ENCODE assay signal across 36 cellular contexts in genomic region chr18:27033722-27034121, GRCh38.
"Had no signal": no experiment of that assay in that cellular context is flagged by ENCODE, and none has a peak within 500 bp of the region (broad histone marks: within the 10 kb centered on the region; RNA-seq: fewer than 3 reads in every experiment).

No MANE protein-coding gene starts in this region.

- H3K27me3 ChIP-seq: adrenal gland, body of pancreas, brain microvascular endothelial cell, breast epithelium had no signal

- H3K27me3 Mint-ChIP-seq: activated B cell treated with CpG ODN at 0.5 μM for 24 hours; activated CD4-positive, alpha-beta memory T cell treated with anti-CD3 and anti-CD28 coated beads for 36 hours; activated CD4-positive, alpha-beta T cell treated with anti-CD3 and anti-CD28 coated beads, Interleukin-2, amount 10 ng/mL, durations not matched to agents 24 days and 14 days; activated CD8-positive, alpha-beta T cell treated with anti-CD3 and anti-CD28 coated beads for 36 hours; activated naive CD8-positive, alpha-beta T cell treated with anti-CD3 and anti-CD28 coated beads for 36 hours; activated T-helper 17 cell treated with anti-CD3 and anti-CD28 coated beads, Interleukin-2, amount 50 U/mL, for 72 hours; central memory CD8-positive, alpha-beta T cell had no signal

- ATAC-seq: activated CD8-positive, alpha-beta T cell treated with anti-CD3 and anti-CD28 coated beads for 36 hours; activated naive CD4-positive, alpha-beta T cell treated with anti-CD3 and anti-CD28 coated beads, Interleukin-2, amount 50 U/mL, for 72 hours; activated T-cell treated with anti-CD3 and anti-CD28 coated beads, Interleukin-2, amount 50 U/mL, for 4 hours; activated T-cell treated with anti-CD3 and anti-CD28 coated beads, Interleukin-2, amount 50 U/mL, for 72 hours; activated T-helper 17 cell treated with anti-CD3 and anti-CD28 coated beads, Interleukin-2, amount 50 U/mL, for 72 hours; body of pancreas had no signal

- H3K9me3 Mint-ChIP-seq: activated B cell treated with CpG ODN at 0.5 μM for 24 hours; activated CD4-positive, alpha-beta memory T cell treated with anti-CD3 and anti-CD28 coated beads for 36 hours; activated CD4-positive, alpha-beta T cell treated with anti-CD3 and anti-CD28 coated beads, Interleukin-2, amount 10 ng/mL, durations not matched to agents 24 days and 14 days; activated naive CD4-positive, alpha-beta T cell treated with anti-CD3 and anti-CD28 coated beads for 36 hours; activated naive CD8-positive, alpha-beta T cell treated with anti-CD3 and anti-CD28 coated beads for 36 hours; T-helper 1 cell treated with Interleukin-12 subunit alpha and Interleukin-12 subunit beta and Interleukin-4 antibody, amounts not matched to agents 30 μg/mL and 1 μg/mL, for 36 hours; T-helper 2 cell treated with Interferon-gamma antibody and Interleukin-4, amounts not matched to agents 5 μg/mL and 100 μg/mL, for 36 hours had no signal

- H3K9me3 ChIP-seq: adrenal gland, body of pancreas, breast epithelium had no signal

- H3K27ac Mint-ChIP-seq: activated B cell treated with CpG ODN at 0.5 μM for 24 hours; activated CD4-positive, alpha-beta memory T cell treated with anti-CD3 and anti-CD28 coated beads for 36 hours; activated CD4-positive, alpha-beta T cell treated with anti-CD3 and anti-CD28 coated beads, Interleukin-2, amount 10 ng/mL, durations not matched to agents 24 days and 14 days; activated CD8-positive, alpha-beta T cell treated with anti-CD3 and anti-CD28 coated beads for 36 hours; activated naive CD4-positive, alpha-beta T cell treated with anti-CD3 and anti-CD28 coated beads for 36 hours; activated naive CD4-positive, alpha-beta T cell treated with anti-CD3 and anti-CD28 coated beads, Interleukin-2, amount 50 U/mL, for 72 hours; activated naive CD8-positive, alpha-beta T cell treated with anti-CD3 and anti-CD28 coated beads for 36 hours; activated T-cell treated with anti-CD3 and anti-CD28 coated beads, Interleukin-2, amount 50 U/mL, for 72 hours; activated T-helper 1 cell treated with anti-CD3 and anti-CD28 coated beads, Interleukin-12 subunit alpha, Interleukin-12 subunit beta, Interleukin-2, Interleukin-4 antibody, amounts not matched to agents 30 ng/mL and 10 ng/mL and 1 ng/mL, durations not matched to agents 14 hours and 24 hours and 36 hours; activated T-helper 17 cell treated with anti-CD3 and anti-CD28 coated beads, Interleukin-2, amount 50 U/mL, for 72 hours; T-helper 1 cell treated with Interleukin-12 subunit alpha and Interleukin-12 subunit beta and Interleukin-4 antibody, amounts not matched to agents 30 μg/mL and 1 μg/mL, for 36 hours; T-helper 2 cell treated with Interferon-gamma antibody and Interleukin-4, amounts not matched to agents 5 μg/mL and 100 μg/mL, for 36 hours had no signal

- H3K4me3 ChIP-seq: adrenal gland, body of pancreas, breast epithelium had no signal

- DNase-seq: activated B cell treated with CpG ODN at 0.5 μM for 24 hours; activated CD4-positive, alpha-beta memory T cell treated with anti-CD3 and anti-CD28 coated beads for 36 hours; activated CD4-positive, alpha-beta T cell treated with anti-CD3 and anti-CD28 coated beads for 4 hours; activated CD4-positive, alpha-beta T cell treated with anti-CD3 and anti-CD28 coated beads, Interleukin-2, amount 10 ng/mL, durations not matched to agents 24 days and 14 days; activated CD4-positive, alpha-beta T cell treated with anti-CD3 and anti-CD28 coated beads, Interleukin-2, amount 50 U/mL, for 1 hour; activated CD4-positive, alpha-beta T cell treated with anti-CD3 and anti-CD28 coated beads, Interleukin-2, amount 50 U/mL, for 4 hours; activated CD4-positive, CD25-positive, alpha-beta regulatory T cell treated with anti-CD3 and anti-CD28 coated beads, Interleukin-2, amount 50 U/mL, for 72 hours; activated CD8-positive, alpha-beta memory T cell treated with anti-CD3 and anti-CD28 coated beads, Interleukin-2, amount 50 U/mL, for 4 hours; activated CD8-positive, alpha-beta T cell treated with anti-CD3 and anti-CD28 coated beads for 36 hours; activated effector memory CD4-positive, alpha-beta T cell treated with anti-CD3 and anti-CD28 coated beads, Interleukin-2, amount 50 U/mL, for 16 hours; activated gamma-delta T cell treated with Interleukin-2 at 50 U/mL for 16 hours; activated naive CD4-positive, alpha-beta T cell; activated naive CD4-positive, alpha-beta T cell treated with anti-CD3 and anti-CD28 coated beads for 36 hours; activated naive CD4-positive, alpha-beta T cell treated with anti-CD3 and anti-CD28 coated beads, Interleukin-2, amount 50 U/mL, for 16 hours; activated naive CD8-positive, alpha-beta T cell treated with anti-CD3 and anti-CD28 coated beads for 36 hours; activated T-cell treated with anti-CD3 and anti-CD28 coated beads for 4 hours; activated T-cell treated with anti-CD3 and anti-CD28 coated beads, Interleukin-2, amount 50 U/mL, for 1 hour; activated T-cell treated with anti-CD3 and anti-CD28 coated beads, Interleukin-2, amount 50 U/mL, for 4 hours; activated T-cell treated with anti-CD3 and anti-CD28 coated beads, Interleukin-2, amount 50 U/mL, for 72 hours; adrenal gland; amniotic stem cell; aorta; body of pancreas; brain microvascular endothelial cell; cerebellar nuclear complex; T-helper 1 cell; T-helper 2 cell; T-helper 9 cell had no signal

- H3K36me3 Mint-ChIP-seq: activated CD4-positive, alpha-beta memory T cell treated with anti-CD3 and anti-CD28 coated beads for 36 hours; activated naive CD4-positive, alpha-beta T cell treated with anti-CD3 and anti-CD28 coated beads, Interleukin-2, amount 50 U/mL, for 72 hours; activated naive CD8-positive, alpha-beta T cell treated with anti-CD3 and anti-CD28 coated beads for 36 hours had no signal

- H3K4me3 Mint-ChIP-seq: activated B cell treated with CpG ODN at 0.5 μM for 24 hours; activated CD4-positive, alpha-beta memory T cell treated with anti-CD3 and anti-CD28 coated beads for 36 hours; activated CD4-positive, alpha-beta T cell treated with anti-CD3 and anti-CD28 coated beads, Interleukin-2, amount 10 ng/mL, durations not matched to agents 24 days and 14 days; activated CD8-positive, alpha-beta T cell treated with anti-CD3 and anti-CD28 coated beads for 36 hours; activated naive CD4-positive, alpha-beta T cell treated with anti-CD3 and anti-CD28 coated beads for 36 hours; activated naive CD8-positive, alpha-beta T cell treated with anti-CD3 and anti-CD28 coated beads for 36 hours; activated T-cell treated with anti-CD3 and anti-CD28 coated beads, Interleukin-2, amount 50 U/mL, for 4 hours; activated T-cell treated with anti-CD3 and anti-CD28 coated beads, Interleukin-2, amount 50 U/mL, for 72 hours; activated T-helper 1 cell treated with anti-CD3 and anti-CD28 coated beads, Interleukin-12 subunit alpha, Interleukin-12 subunit beta, Interleukin-2, Interleukin-4 antibody, amounts not matched to agents 30 ng/mL and 10 ng/mL and 1 ng/mL, durations not matched to agents 14 hours and 24 hours and 36 hours; activated T-helper 17 cell treated with anti-CD3 and anti-CD28 coated beads, Interleukin-2, amount 50 U/mL, for 72 hours; central memory CD8-positive, alpha-beta T cell; T-helper 1 cell treated with Interleukin-12 subunit alpha and Interleukin-12 subunit beta and Interleukin-4 antibody, amounts not matched to agents 30 μg/mL and 1 μg/mL, for 36 hours; T-helper 2 cell treated with Interferon-gamma antibody and Interleukin-4, amounts not matched to agents 5 μg/mL and 100 μg/mL, for 36 hours had no signal

- H3K27ac ChIP-seq: adrenal gland, body of pancreas, brain microvascular endothelial cell, breast epithelium, VCaP had no signal

- H3K36me3 ChIP-seq: adrenal gland, brain microvascular endothelial cell, breast epithelium had no signal

- H3K4me1 Mint-ChIP-seq: activated B cell treated with CpG ODN at 0.5 μM for 24 hours; activated CD4-positive, alpha-beta T cell treated with anti-CD3 and anti-CD28 coated beads, Interleukin-2, amount 10 ng/mL, durations not matched to agents 24 days and 14 days; activated naive CD8-positive, alpha-beta T cell treated with anti-CD3 and anti-CD28 coated beads for 36 hours; activated T-helper 17 cell treated with anti-CD3 and anti-CD28 coated beads, Interleukin-2, amount 50 U/mL, for 72 hours; central memory CD8-positive, alpha-beta T cell had no signal

- H3K4me1 ChIP-seq: adrenal gland, body of pancreas, breast epithelium had no signal
